Comparison of ENCODE assay signal across 34 cellular contexts in the genomic region with DNA sequence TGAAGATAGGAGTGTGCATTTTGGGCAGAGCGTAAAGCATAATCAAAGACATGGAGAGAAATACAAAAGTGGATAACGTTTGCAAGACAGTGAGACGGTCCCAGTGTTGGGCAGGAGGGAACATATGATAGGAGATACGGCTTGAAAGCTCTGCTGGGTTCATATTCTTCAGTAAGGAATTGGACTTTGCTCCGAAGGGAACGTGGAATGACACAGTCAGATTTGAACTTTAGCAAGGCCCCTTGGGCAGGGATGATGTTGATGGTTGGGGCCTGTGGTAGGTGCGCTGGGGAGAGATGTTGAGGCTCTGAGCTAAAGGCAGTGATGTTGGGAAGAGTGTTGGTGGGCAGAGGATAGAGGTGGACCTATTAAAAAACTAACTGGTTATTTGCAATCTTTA.
"Had no signal": no experiment of that assay in that cellular context is flagged by ENCODE, and none has a peak within 500 bp of the region (broad histone marks: within the 10 kb centered on the region; RNA-seq: fewer than 3 reads in every experiment).

No MANE protein-coding gene starts in this region.

- FAIRE-seq: astrocyte, TTC549 had no signal

- H3K27ac ChIP-seq: adrenal gland, body of pancreas, brain microvascular endothelial cell, breast epithelium, VCaP had no signal

- ATAC-seq: activated CD8-positive, alpha-beta T cell treated with anti-CD3 and anti-CD28 coated beads for 36 hours; activated naive CD4-positive, alpha-beta T cell treated with anti-CD3 and anti-CD28 coated beads, Interleukin-2, amount 50 U/mL, for 72 hours; activated T-cell treated with anti-CD3 and anti-CD28 coated beads, Interleukin-2, amount 50 U/mL, for 4 hours; activated T-cell treated with anti-CD3 and anti-CD28 coated beads, Interleukin-2, amount 50 U/mL, for 72 hours; activated T-helper 17 cell treated with anti-CD3 and anti-CD28 coated beads, Interleukin-2, amount 50 U/mL, for 72 hours; body of pancreas had no signal

- DNase-seq: activated B cell treated with CpG ODN at 0.5 μM for 24 hours; activated CD4-positive, alpha-beta memory T cell treated with anti-CD3 and anti-CD28 coated beads for 36 hours; activated CD4-positive, alpha-beta T cell treated with anti-CD3 and anti-CD28 coated beads for 4 hours; activated CD4-positive, alpha-beta T cell treated with anti-CD3 and anti-CD28 coated beads, Interleukin-2, amount 10 ng/mL, durations not matched to agents 24 days and 14 days; activated CD4-positive, alpha-beta T cell treated with anti-CD3 and anti-CD28 coated beads, Interleukin-2, amount 50 U/mL, for 1 hour; activated CD4-positive, alpha-beta T cell treated with anti-CD3 and anti-CD28 coated beads, Interleukin-2, amount 50 U/mL, for 4 hours; activated CD4-positive, CD25-positive, alpha-beta regulatory T cell treated with anti-CD3 and anti-CD28 coated beads, Interleukin-2, amount 50 U/mL, for 72 hours; activated CD8-positive, alpha-beta memory T cell treated with anti-CD3 and anti-CD28 coated beads, Interleukin-2, amount 50 U/mL, for 4 hours; activated CD8-positive, alpha-beta T cell treated with anti-CD3 and anti-CD28 coated beads for 36 hours; activated effector memory CD4-positive, alpha-beta T cell treated with anti-CD3 and anti-CD28 coated beads, Interleukin-2, amount 50 U/mL, for 16 hours; activated gamma-delta T cell treated with Interleukin-2 at 50 U/mL for 16 hours; activated naive CD4-positive, alpha-beta T cell; activated naive CD4-positive, alpha-beta T cell treated with anti-CD3 and anti-CD28 coated beads for 36 hours; activated naive CD4-positive, alpha-beta T cell treated with anti-CD3 and anti-CD28 coated beads, Interleukin-2, amount 50 U/mL, for 16 hours; activated naive CD8-positive, alpha-beta T cell treated with anti-CD3 and anti-CD28 coated beads for 36 hours; activated T-cell treated with anti-CD3 and anti-CD28 coated beads for 4 hours; activated T-cell treated with anti-CD3 and anti-CD28 coated beads, Interleukin-2, amount 50 U/mL, for 1 hour; activated T-cell treated with anti-CD3 and anti-CD28 coated beads, Interleukin-2, amount 50 U/mL, for 4 hours; activated T-cell treated with anti-CD3 and anti-CD28 coated beads, Interleukin-2, amount 50 U/mL, for 72 hours; adrenal gland; amniotic stem cell; aorta; body of pancreas; brain microvascular endothelial cell; central memory CD4-positive, alpha-beta T cell; T-helper 1 cell; T-helper 2 cell; T-helper 9 cell had no signal

- H3K4me3 ChIP-seq: adrenal gland, body of pancreas, breast epithelium had no signal

- H3K27me3 ChIP-seq: adrenal gland, body of pancreas, brain microvascular endothelial cell, breast epithelium had no signal

- H3K4me1 ChIP-seq: adrenal gland, body of pancreas, breast epithelium had no signal

- H3K36me3 ChIP-seq: adrenal gland, brain microvascular endothelial cell, breast epithelium had no signal

- H3K9me3 ChIP-seq: adrenal gland, body of pancreas, breast epithelium had no signal
